ENCODE assay signal across 20 cellular contexts in the genomic region with DNA sequence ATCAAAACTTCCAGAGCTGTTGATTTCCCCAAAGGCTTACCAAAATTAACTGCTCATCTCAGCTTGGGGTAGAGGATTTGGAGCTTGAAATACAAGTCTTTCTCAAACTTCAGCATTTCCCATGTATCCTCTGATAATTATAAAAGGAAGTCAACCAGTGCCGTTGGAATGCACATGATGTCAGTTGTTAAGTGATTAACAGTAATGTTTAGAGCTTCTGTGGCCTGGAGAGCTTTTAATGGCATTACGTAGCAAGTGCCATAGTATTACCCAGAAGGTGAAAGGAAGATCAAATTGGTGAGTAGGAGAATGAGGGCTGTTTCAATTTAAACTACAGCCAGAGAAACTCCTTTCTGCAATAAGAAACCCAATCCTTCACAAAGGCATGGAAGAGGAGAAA.
A peak's percentile ranks its signal among the peaks of the same experiment; 100 is the strongest.
DNase-seq lines count a peak whose midpoint lies in the region; ATAC-seq and TF ChIP-seq lines count a peak whose summit lies in the region.
"Had no signal": no experiment of that assay in that cellular context is flagged by ENCODE, and none has a peak within 500 bp of the region (broad histone marks: within the 10 kb centered on the region; RNA-seq: fewer than 3 reads in every experiment).

No MANE protein-coding gene starts in this region.

- H4K8ac ChIP-seq in IMR-90 (ENCODE audit: low read depth in 2 of 2, low read length in 2 of 2) = no peak overlapping the region
- no peak overlapping the region for H4K8ac ChIP-seq in mesenchymal stem cell (ENCODE audit: low read length)

- in situ Hi-C loops in IMR-90 (cut with MboI; ENCODE audit: low sequenced_read_pairs) = no loop called here

- H2BK15ac ChIP-seq in IMR-90 (ENCODE audit: low read depth, low read length) (no peak overlapping the region), mesenchymal stem cell (ENCODE audit: low read depth, poor library complexity, severe bottlenecking) (no peak overlapping the region)

- no peak overlapping the region for H4K5ac ChIP-seq in IMR-90 (ENCODE audit: low read depth, low read length)

- WGBS in IMR-90 (ENCODE audit: extremely low coverage in 2 of 2, insufficient read length in 1 of 2), 2 experiments = no CpG with 5 or more reads among the region's 2 CpGs
- WGBS in ectodermal cell, 2 experiments = 80 to 86% methylated on average over 2 of the region's 2 CpGs
- WGBS in mesenchymal stem cell = 20% methylated on average over 2 of the region's 2 CpGs

- H3K56ac ChIP-seq in IMR-90 (ENCODE audit: extremely low read depth, insufficient read depth, low read length) = no peak overlapping the region

- H3K9me1 ChIP-seq in IMR-90 (ENCODE audit: insufficient read depth, low read length) = no peaks in the 10 kb centered on the region

- H2AK9ac ChIP-seq in IMR-90 (replicated peaks; ENCODE audit: low read depth, low read length, poor library complexity) = no peak overlapping the region

- no peak overlapping the region for H3K23ac ChIP-seq in IMR-90 (ENCODE audit: low read depth, low read length)
- H3K23ac ChIP-seq in mesenchymal stem cell (ENCODE audit: low read length in 2 of 2) = no peak overlapping the region

- H3K18ac ChIP-seq in IMR-90 (ENCODE audit: low read depth, low read length) = no peak overlapping the region
- H3K18ac ChIP-seq in mesenchymal stem cell (ENCODE audit: low read depth in 1 of 2, low read length in 2 of 2) = no peak overlapping the region

- POLR2A ChIA-PET in IMR-90 (lab: Charles Lee; ENCODE audit: unreplicated experiment) = no interaction called here

- H4K20me1 ChIP-seq in IMR-90 (ENCODE audit: insufficient read depth, low read length) = no peaks in the 10 kb centered on the region

- no peak overlapping the region for H2BK20ac ChIP-seq in IMR-90 (ENCODE audit: low read depth, low read length)

- no peaks in the 10 kb centered on the region for H3K79me1 ChIP-seq in IMR-90 (ENCODE audit: low read depth in 1 of 2, low read length in 2 of 2)
- no peaks in the 10 kb centered on the region for H3K79me1 ChIP-seq in mesenchymal stem cell (replicated peaks; ENCODE audit: low read length, poor library complexity, severe bottlenecking)

- H3K4me2 ChIP-seq in IMR-90 (ENCODE audit: low read depth, low read length) (no peak overlapping the region), mesenchymal stem cell (ENCODE audit: low read length, poor library complexity, severe bottlenecking) (no peak overlapping the region)

- H3K9me3 ChIP-seq in IMR-90 (ENCODE audit: control insufficient read depth, insufficient read depth, low read length) = no peaks in the 10 kb centered on the region
- H3K9me3 ChIP-seq in ectodermal cell (ENCODE audit: control insufficient read depth, low read length) = no peaks in the 10 kb centered on the region
- H3K9me3 ChIP-seq in mesenchymal stem cell (ENCODE audit: control insufficient read depth, low read length) = no peaks in the 10 kb centered on the region
- H3K9me3 ChIP-seq in Peyer's patch = no peaks in the 10 kb centered on the region
- H3K9me3 ChIP-seq: ovary, SJCRH30, thyroid gland had no signal

- H2BK5ac ChIP-seq in IMR-90 (ENCODE audit: low read depth, low read length, poor library complexity, severe bottlenecking) (no peak overlapping the region), mesenchymal stem cell (ENCODE audit: low read depth, low read length, poor library complexity, severe bottlenecking) (no peak overlapping the region)

- TF ChIP-seq POLR2A in IMR-90 (IDR thresholded peaks at IDR 0.05; ENCODE audit: low read depth, low read length) = no peak
- TF ChIP-seq POLR2A in Peyer's patch (IDR thresholded peaks at IDR 0.05) = no peak

- dilution Hi-C loops in IMR-90 (cut with HindIII; ENCODE audit: low sequenced_read_pairs, unreplicated experiment) = no loop called here

- TF ChIP-seq RAD21 in IMR-90 (IDR thresholded peaks at IDR 0.05; ENCODE audit: low read length) = no peak

- H3K9ac ChIP-seq in IMR-90 (ENCODE audit: low read depth, low read length) (no peak overlapping the region), mesenchymal stem cell (ENCODE audit: low read length) (no peak overlapping the region)

- H2AFZ ChIP-seq in IMR-90 (replicated peaks; ENCODE audit: low read length, poor library complexity) = no peak overlapping the region
- no peak overlapping the region for H2AFZ ChIP-seq in mesenchymal stem cell (ENCODE audit: low read depth, low read length)

- H3K27ac ChIP-seq in IMR-90 (ENCODE audit: insufficient read depth, low read length) (no peak overlapping the region), ectodermal cell (ENCODE audit: insufficient read depth, low read depth, low read length, poor library complexity, severe bottlenecking) (peak overlapping the region; percentile 22), mesenchymal stem cell (ENCODE audit: low read length, poor library complexity, severe bottlenecking) (peak overlapping the region; percentile 93), Peyer's patch (no peak overlapping the region)
- H3K27ac ChIP-seq: ovary, SJCRH30, thyroid gland had no signal

- BruUV-seq in IMR-90 (replicated peaks; lab: Mats Ljungman, UMichigan) = no TSS peak

- H3K4me1 ChIP-seq in IMR-90 (ENCODE audit: control insufficient read depth, insufficient read depth, low read length) = no peaks in the 10 kb centered on the region
- peaks cover 15% of the 10 kb centered on the region for H3K4me1 ChIP-seq in ectodermal cell (ENCODE audit: control insufficient read depth, insufficient read depth, low read length)
- peaks cover 4% of the 10 kb centered on the region for H3K4me1 ChIP-seq in mesenchymal stem cell (ENCODE audit: control insufficient read depth, insufficient read depth, low read depth, low read length)
- no peaks in the 10 kb centered on the region for H3K4me1 ChIP-seq in Peyer's patch

- H2BK12ac ChIP-seq in mesenchymal stem cell (ENCODE audit: low read length in 2 of 2) = no peak overlapping the region

- no peak for ATAC-seq in IMR-90 (ENCODE audit: low read depth)
- ATAC-seq: sciatic nerve had no signal

- H4K91ac ChIP-seq in IMR-90 (ENCODE audit: insufficient read depth, low read depth, low read length) (no peak overlapping the region), mesenchymal stem cell (ENCODE audit: low read length) (no peak overlapping the region)

- no peaks in the 10 kb centered on the region for H3K27me3 ChIP-seq in IMR-90 (ENCODE audit: control insufficient read depth, insufficient read depth, low read length)
- H3K27me3 ChIP-seq in ectodermal cell (ENCODE audit: control insufficient read depth, insufficient read depth, low read length, poor library complexity, severe bottlenecking) = no peaks in the 10 kb centered on the region
- no peaks in the 10 kb centered on the region for H3K27me3 ChIP-seq in mesenchymal stem cell (ENCODE audit: control insufficient read depth in 1 of 2, insufficient read depth in 1 of 2, low read length in 2 of 2)
- H3K27me3 ChIP-seq in Peyer's patch = no peaks in the 10 kb centered on the region
- H3K27me3 ChIP-seq: ovary, SJCRH30, thyroid gland had no signal

- H3K4ac ChIP-seq in IMR-90 (ENCODE audit: low read depth, low read length) = no peak overlapping the region
- no peak overlapping the region for H3K4ac ChIP-seq in mesenchymal stem cell (ENCODE audit: low read depth in 1 of 2, low read length in 2 of 2)

- H3K36me3 ChIP-seq in IMR-90 (ENCODE audit: control insufficient read depth, insufficient read depth, low read length) = no peaks in the 10 kb centered on the region
- no peaks in the 10 kb centered on the region for H3K36me3 ChIP-seq in ectodermal cell (ENCODE audit: control insufficient read depth, insufficient read depth, low read length)
- no peaks in the 10 kb centered on the region for H3K36me3 ChIP-seq in mesenchymal stem cell (ENCODE audit: control insufficient read depth in 1 of 2, insufficient read depth in 2 of 2, low read depth in 1 of 2, low read length in 2 of 2)
- no peaks in the 10 kb centered on the region for H3K36me3 ChIP-seq in Peyer's patch
- H3K36me3 ChIP-seq: ovary, SJCRH30, thyroid gland had no signal

- intact Hi-C loops in IMR-90 (cut with micrococcal nuclease) = no loop called here
- intact Hi-C loops in posterior cingulate gyrus (cut with DNase I) = no loop called here

- CTCF ChIA-PET in IMR-90 (lab: Yijun Ruan, JAX) = no interaction called here

- peak; percentile 29 for DNase-seq in AG20443 (ENCODE audit: low spot score)
- peak; percentile 19 for DNase-seq in IMR-90
- DNase-seq in mesenchymal stem cell = peak; percentile 79
- no peak for DNase-seq in stimulated activated CD8-positive, alpha-beta memory T cell treated with anti-CD3 and anti-CD28 coated beads, Interleukin-4, amount 100 ng/mL, for 48 hours
- DNase-seq in posterior cingulate gyrus = no peak
- DNase-seq in Peyer's patch = no peak
- no peak for DNase-seq in NCI-H446 treated with DMSO at 0.1 percent for 48 hours (lab: John Stamatoyannopoulos, UW)
- DNase-seq: activated CD4-positive, alpha-beta T cell treated with anti-CD3 and anti-CD28 coated beads for 1 hour; activated naive CD8-positive, alpha-beta T cell treated with anti-CD3 and anti-CD28 coated beads for 36 hours; AML-193; DND-41; erythroblast; NCI-H1436 treated with DMSO at 0.1 percent for 48 hours; ovary; SJCRH30; stimulated activated naive CD4-positive, alpha-beta T cell; T-helper 9 cell; thyroid gland had no signal

- TF ChIP-seq CTCF in IMR-90 (conservative IDR thresholded peaks at IDR 0.05; ENCODE audit: low read depth, low read length) = no peak
- no peak for TF ChIP-seq CTCF in Peyer's patch (IDR thresholded peaks at IDR 0.05)

- H3K4me3 ChIP-seq in IMR-90 (ENCODE audit: insufficient read depth, low read depth, low read length) (no peak overlapping the region), ectodermal cell (ENCODE audit: insufficient read depth, low read depth, low read length) (peak overlapping the region; percentile 9), mesenchymal stem cell (ENCODE audit: insufficient read depth in 1 of 2, low read depth in 1 of 2, low read length in 2 of 2) (no peak overlapping the region), Peyer's patch (no peak overlapping the region)
- H3K4me3 ChIP-seq: ovary, SJCRH30, thyroid gland had no signal

- no peak overlapping the region for H3K14ac ChIP-seq in IMR-90 (replicated peaks; ENCODE audit: low read depth, low read length)
- no peak overlapping the region for H3K14ac ChIP-seq in mesenchymal stem cell (ENCODE audit: low read length in 2 of 2)

- no peak overlapping the region for H2BK120ac ChIP-seq in IMR-90 (ENCODE audit: low read depth, low read length)
- H2BK120ac ChIP-seq in mesenchymal stem cell (ENCODE audit: low read depth, low read length) = no peak overlapping the region

- no peak overlapping the region for H2AK5ac ChIP-seq in IMR-90 (ENCODE audit: low read depth, low read length)
- H2AK5ac ChIP-seq in mesenchymal stem cell (ENCODE audit: low read length, severe bottlenecking) = no peak overlapping the region

TF ChIP-seq in IMR-90, 13 proteins besides CTCF, POLR2A, EP300 and RAD21 (continues in another document):
- TF ChIP-seq, protein P1, sequence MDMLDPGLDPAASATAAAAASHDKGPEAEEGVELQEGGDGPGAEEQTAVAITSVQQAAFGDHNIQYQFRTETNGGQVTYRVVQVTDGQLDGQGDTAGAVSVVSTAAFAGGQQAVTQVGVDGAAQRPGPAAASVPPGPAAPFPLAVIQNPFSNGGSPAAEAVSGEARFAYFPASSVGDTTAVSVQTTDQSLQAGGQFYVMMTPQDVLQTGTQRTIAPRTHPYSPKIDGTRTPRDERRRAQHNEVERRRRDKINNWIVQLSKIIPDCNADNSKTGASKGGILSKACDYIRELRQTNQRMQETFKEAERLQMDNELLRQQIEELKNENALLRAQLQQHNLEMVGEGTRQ (IDR thresholded peaks at IDR 0.05; ENCODE audit: low read depth, low read length) = no peak
- TF ChIP-seq RCOR1 (IDR thresholded peaks at IDR 0.05; ENCODE audit: insufficient replicate concordance, low read length) = no peak

Comparison
In these comparisons a context has a peak if more than half of its experiments do, and no peak if none do; other contexts are left out.
1. DNase-seq: peak in AG20443 (single experiment), IMR-90 (single experiment) and mesenchymal stem cell (single experiment); none in stimulated activated CD8-positive, alpha-beta memory T cell treated with anti-CD3 and anti-CD28 coated beads, Interleukin-4, amount 100 ng/mL, for 48 hours (single experiment), posterior cingulate gyrus (0 of 10), Peyer's patch (0 of 3) and NCI-H446 treated with DMSO at 0.1 percent for 48 hours (single experiment).
2. H3K27ac ChIP-seq: peak in ectodermal cell (single experiment) and mesenchymal stem cell (single experiment); none in IMR-90 (single experiment) and Peyer's patch (0 of 4).